Comparison of ENCODE assay signal across 8 cellular contexts in genomic region chr13:42047561-42048322, GRCh38. TPM values are rescaled to one million over a fixed set of nuclear protein-coding genes. Genes with fewer than 3 reads are reported as not detected.
DNase-seq lines count a peak whose midpoint lies in the region; ATAC-seq and TF ChIP-seq lines count a peak whose summit lies in the region.

No MANE protein-coding gene starts in this region.

- H3K27me3 Mint-ChIP-seq in activated T-cell treated with anti-CD3 and anti-CD28 coated beads, Interleukin-2, amount 50 U/mL, for 24 hours, result peaks cover 4% of the 10 kb centered on the region
- H3K27me3 Mint-ChIP-seq in naive thymus-derived CD8-positive, alpha-beta T cell, result peaks cover 0 to 14% (median 0%) of the 10 kb centered on the region in 5 donors

- H3K4me2 ChIP-seq in fibroblast of lung (ENCODE audit: extremely low read depth, insufficient read depth, low read length), result peak overlapping the region; percentile 90

- H3K27me3 ChIP-seq in fibroblast of lung (ENCODE audit: control insufficient read depth, insufficient read depth, low read length) (no peaks in the 10 kb centered on the region), upper lobe of right lung (no peaks in the 10 kb centered on the region)

- intact Hi-C loops in upper lobe of right lung (cut with DNase I), result no loop called here

- H3K9me3 ChIP-seq in fibroblast of lung (ENCODE audit: control insufficient read depth, insufficient read depth, low read depth, low read length), result no peaks in the 10 kb centered on the region
- no peaks in the 10 kb centered on the region for H3K9me3 ChIP-seq in upper lobe of right lung

- H3K27ac ChIP-seq in fibroblast of lung (ENCODE audit: insufficient read depth, low read length) (peak overlapping the region; percentile 82), upper lobe of right lung (peak overlapping the region; percentile 85)

- ATAC-seq in HG02885 (IDR thresholded peaks at IDR 0.05; ENCODE audit: poor library complexity, unreplicated experiment) (peak; percentile 40), upper lobe of right lung (peak; percentile 40)
- peak; percentile 38 to 44 for ATAC-seq in naive thymus-derived CD8-positive, alpha-beta T cell

- no peak for TF ChIP-seq CTCF in fibroblast of lung (conservative IDR thresholded peaks at IDR 0.05 in 1 of 2, IDR thresholded peaks at IDR 0.05 in 1 of 2; ENCODE audit: low read depth in 1 of 2, low read length in 2 of 2)
- TF ChIP-seq CTCF in upper lobe of right lung (IDR thresholded peaks at IDR 0.05), result no peak

- no peaks in the 10 kb centered on the region for H4K20me1 ChIP-seq in fibroblast of lung (ENCODE audit: control insufficient read depth, extremely low read depth, insufficient read depth, low read length)

- H3K36me3 ChIP-seq in fibroblast of lung (ENCODE audit: control insufficient read depth, insufficient read depth, low read length) (no peaks in the 10 kb centered on the region), upper lobe of right lung (no peaks in the 10 kb centered on the region)

- H3K4me1 ChIP-seq in fibroblast of lung (ENCODE audit: control insufficient read depth, extremely low read depth, insufficient read depth, low read length), result peaks cover 4% of the 10 kb centered on the region
- peaks cover 19% of the 10 kb centered on the region for H3K4me1 ChIP-seq in upper lobe of right lung

- peak; percentile 15 to 19 for DNase-seq in activated CD4-positive, alpha-beta T cell treated with anti-CD3 and anti-CD28 coated beads for 4 hours
- no peak for DNase-seq in activated CD4-positive, alpha-beta T cell treated with anti-CD3 and anti-CD28 coated beads for 1 hour
- DNase-seq in NCI-H226, result peak; percentile 62
- peak; percentile 63 for DNase-seq in activated T-cell treated with anti-CD3 and anti-CD28 coated beads, Interleukin-2, amount 50 U/mL, for 24 hours
- peak; percentile 70 to 73 for DNase-seq in fibroblast of lung (ENCODE audit: low read depth in 2 of 2)
- DNase-seq in naive thymus-derived CD8-positive, alpha-beta T cell, result peak in 4 of 10 donors; percentile 26 to 31 (median 27)
- peak; percentile 76 for DNase-seq in upper lobe of right lung

- peak overlapping the region; percentile 77 for H3K27ac Mint-ChIP-seq in activated T-cell treated with anti-CD3 and anti-CD28 coated beads, Interleukin-2, amount 50 U/mL, for 24 hours
- peak overlapping the region; percentile 45 to 90 (median 80) for H3K27ac Mint-ChIP-seq in naive thymus-derived CD8-positive, alpha-beta T cell

- no peaks in the 10 kb centered on the region for H3K9me3 Mint-ChIP-seq in activated T-cell treated with anti-CD3 and anti-CD28 coated beads, Interleukin-2, amount 50 U/mL, for 24 hours
- H3K9me3 Mint-ChIP-seq in naive thymus-derived CD8-positive, alpha-beta T cell, result no peaks in the 10 kb centered on the region

- H3K4me1 Mint-ChIP-seq in activated T-cell treated with anti-CD3 and anti-CD28 coated beads, Interleukin-2, amount 50 U/mL, for 24 hours (ENCODE audit: low read depth), result peaks cover 36% of the 10 kb centered on the region
- H3K4me1 Mint-ChIP-seq in naive thymus-derived CD8-positive, alpha-beta T cell, result peaks cover 4 to 23% (median 16%) of the 10 kb centered on the region in 4 donors

- POLR2A ChIA-PET in naive thymus-derived CD8-positive, alpha-beta T cell (lab: Charles Lee), result interaction anchor here (0.6 to 1.3 kb wide), 7 partner anchors 9 to 224 kb away, joined by 3 to 6 read pairs (median 3); partner anchors contain the start of genes AKAP11 and VWA8

- peak overlapping the region; percentile 84 for H3K9ac ChIP-seq in fibroblast of lung (ENCODE audit: insufficient read depth, low read length)

- peak overlapping the region; percentile 56 for H2AFZ ChIP-seq in fibroblast of lung (ENCODE audit: low read length)

- H3K4me3 ChIP-seq in fibroblast of lung (replicated peaks in 1 of 4; ENCODE audit: control extremely low read depth in 1 of 4, insufficient read depth in 1 of 4, low read depth in 3 of 4, low read length in 4 of 4) (peak overlapping the region; percentile 77 to 93 (median 84)), upper lobe of right lung (peak overlapping the region; percentile 80)

- peaks cover 12% of the 10 kb centered on the region for H3K36me3 Mint-ChIP-seq in activated T-cell treated with anti-CD3 and anti-CD28 coated beads, Interleukin-2, amount 50 U/mL, for 24 hours (ENCODE audit: low read depth)
- H3K36me3 Mint-ChIP-seq in naive thymus-derived CD8-positive, alpha-beta T cell, result no peaks in the 10 kb centered on the region

- peaks cover 24% of the 10 kb centered on the region for H3K79me2 ChIP-seq in fibroblast of lung (ENCODE audit: control insufficient read depth, insufficient read depth, low read length)

- H3K4me3 Mint-ChIP-seq in activated T-cell treated with anti-CD3 and anti-CD28 coated beads, Interleukin-2, amount 50 U/mL, for 24 hours, result peak overlapping the region; percentile 86
- H3K4me3 Mint-ChIP-seq in naive thymus-derived CD8-positive, alpha-beta T cell, result peak overlapping the region; percentile 85 to 94 (median 90)

RNA-seq across cellular contexts. Expression of gene DGKH, which starts 0.7 kb away (rescaled TPM):
- 5.6 and 7.9 TPM in 2 replicates for total RNA-seq in fibroblast of lung
- 4.3 and 6.1 TPM in 2 replicates for polyA plus RNA-seq in fibroblast of lung
- polyA plus RNA-seq in fibroblast of lung (2012), result 2.3 and 4.1 TPM in 2 replicates
- polyA minus RNA-seq in fibroblast of lung (ENCODE audit: low replicate concordance), result 7.8 and 16.2 TPM in 2 replicates
- 1 to 10 TPM; 4.2 to 5.2 TPM for total RNA-seq in naive thymus-derived CD8-positive, alpha-beta T cell
- 1 to 10 TPM; 1.3 to 1.5 (median 1.3) TPM for polyA plus RNA-seq in naive thymus-derived CD8-positive, alpha-beta T cell
- total RNA-seq in upper lobe of right lung, result 21.3 TPM
